9 cellular contexts compared by ENCODE assay signal in the genomic region with DNA sequence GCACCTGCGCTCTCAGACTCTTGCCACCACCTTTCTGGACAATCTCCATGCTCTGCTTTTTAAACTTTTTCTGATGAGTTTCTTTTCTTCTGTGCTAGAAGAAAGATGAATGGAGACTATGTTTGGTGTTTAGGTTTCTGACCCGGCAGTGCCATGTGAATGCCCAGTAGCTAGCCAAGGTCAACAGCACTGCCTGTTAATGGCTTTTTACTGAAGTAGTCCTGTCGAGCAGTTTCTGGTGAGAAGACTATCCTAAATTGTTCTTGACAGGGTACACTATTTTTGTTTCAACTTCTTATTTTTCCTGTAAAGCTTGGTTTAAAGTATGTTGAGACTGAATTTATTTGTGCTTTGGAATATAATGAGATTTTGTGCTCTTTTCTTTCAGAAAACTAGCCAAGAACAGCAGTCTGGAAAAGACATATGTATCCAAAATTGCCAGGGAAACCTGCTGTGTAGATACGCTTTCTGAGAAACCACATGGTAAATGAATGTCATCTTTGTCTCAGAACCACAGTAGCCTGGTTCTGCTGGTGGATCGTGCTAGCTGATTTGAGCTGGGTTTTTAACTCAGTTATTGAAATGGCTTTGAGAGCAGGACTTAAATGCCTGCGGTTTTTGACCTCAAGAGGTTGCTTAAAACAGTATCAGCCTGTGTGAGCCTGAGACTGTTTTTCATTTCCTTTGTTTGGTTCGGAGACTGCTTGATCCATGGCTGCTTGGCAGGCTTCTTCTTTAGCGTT. TPM values are rescaled to one million over a fixed set of nuclear protein-coding genes. Genes with fewer than 3 reads are reported as not detected.
DNase-seq lines count a peak whose midpoint lies in the region; ATAC-seq and TF ChIP-seq lines count a peak whose summit lies in the region.
"Had no signal": no experiment of that assay in that cellular context is flagged by ENCODE, and none has a peak within 500 bp of the region (broad histone marks: within the 10 kb centered on the region; RNA-seq: fewer than 3 reads in every experiment).

No MANE protein-coding gene starts in this region.

- peak; percentile 45 for DNase-seq in activated CD4-positive, alpha-beta T cell treated with anti-CD3 and anti-CD28 coated beads, Interleukin-2, amount 10 ng/mL, durations not matched to agents 7 days and 5 days
- DNase-seq in activated CD4-positive, alpha-beta T cell treated with anti-CD3 and anti-CD28 coated beads for 4 hours = no peak
- DNase-seq in KBM-7 = peak; percentile 28
- peak; percentile 94 for DNase-seq in astrocyte of the cerebellum (ENCODE audit: low read depth)
- no peak for DNase-seq in natural killer cell treated with Interleukin-12 subunit alpha and Interleukin-12 subunit beta and Interleukin-15 and Interleukin-18, amount 100 ng/mL, for 72 hours (ENCODE audit: low spot score)
- DNase-seq in WERI-Rb-1 = no peak
- no peak for DNase-seq in NCI-H1694 (lab: John Stamatoyannopoulos, UW)

- H3K4me1 Mint-ChIP-seq in activated CD4-positive, alpha-beta T cell treated with anti-CD3 and anti-CD28 coated beads, Interleukin-2, amount 10 ng/mL, durations not matched to agents 7 days and 5 days = peaks cover 67% of the 10 kb centered on the region
- peaks cover 82 to 84% of the 10 kb centered on the region in 2 donors for H3K4me1 Mint-ChIP-seq in natural killer cell treated with Interleukin-12 subunit alpha and Interleukin-12 subunit beta and Interleukin-15 and Interleukin-18, amount 100 ng/mL, for 72 hours (ENCODE audit: low read depth in 2 of 2)

- peak overlapping the region; percentile 72 for H3K27ac Mint-ChIP-seq in activated CD4-positive, alpha-beta T cell treated with anti-CD3 and anti-CD28 coated beads, Interleukin-2, amount 10 ng/mL, durations not matched to agents 7 days and 5 days
- peak overlapping the region; percentile 69 to 87 for H3K27ac Mint-ChIP-seq in natural killer cell treated with Interleukin-12 subunit alpha and Interleukin-12 subunit beta and Interleukin-15 and Interleukin-18, amount 100 ng/mL, for 72 hours

- no peaks in the 10 kb centered on the region for H3K27me3 Mint-ChIP-seq in activated CD4-positive, alpha-beta T cell treated with anti-CD3 and anti-CD28 coated beads, Interleukin-2, amount 10 ng/mL, durations not matched to agents 7 days and 5 days
- no peaks in the 10 kb centered on the region for H3K27me3 Mint-ChIP-seq in natural killer cell treated with Interleukin-12 subunit alpha and Interleukin-12 subunit beta and Interleukin-15 and Interleukin-18, amount 100 ng/mL, for 72 hours

- no peaks in the 10 kb centered on the region for H3K9me3 ChIP-seq in WERI-Rb-1 (ENCODE audit: severe bottlenecking)

- TF ChIP-seq CTCF in astrocyte of the cerebellum (IDR thresholded peaks at IDR 0.05; ENCODE audit: low read depth, low read length, missing control alignments) (no peak), WERI-Rb-1 (IDR thresholded peaks at IDR 0.05; ENCODE audit: low read depth, low read length) (no peak)

- no peaks in the 10 kb centered on the region for H3K9me3 Mint-ChIP-seq in activated CD4-positive, alpha-beta T cell treated with anti-CD3 and anti-CD28 coated beads, Interleukin-2, amount 10 ng/mL, durations not matched to agents 7 days and 5 days
- no peaks in the 10 kb centered on the region for H3K9me3 Mint-ChIP-seq in natural killer cell treated with Interleukin-12 subunit alpha and Interleukin-12 subunit beta and Interleukin-15 and Interleukin-18, amount 100 ng/mL, for 72 hours

- in situ Hi-C loops in KBM-7 (cut with MboI; ENCODE audit: low pct_unique_long_range_greater_than_20kb, low sequenced_read_pairs) (no loop called here), astrocyte of the cerebellum (cut with HindIII; ENCODE audit: low sequenced_read_pairs) (no loop called here)

- peak; percentile 78 to 86 for ATAC-seq in natural killer cell treated with Interleukin-12 subunit alpha and Interleukin-12 subunit beta and Interleukin-15 and Interleukin-18, amount 100 ng/mL, for 72 hours
- no peak for ATAC-seq in HG03280 (IDR thresholded peaks at IDR 0.05; ENCODE audit: unreplicated experiment)

- CTCF ChIA-PET in activated CD4-positive, alpha-beta T cell treated with anti-CD3 and anti-CD28 coated beads, Interleukin-2, amount 10 ng/mL, durations not matched to agents 7 days and 5 days (lab: Charles Lee) = interaction anchor here (0.7 to 3.7 kb wide), 6 partner anchors 9 to 151 kb away, joined by 3 to 18 read pairs (median 4); no protein-coding TSS in a partner anchor

- H3K27me3 ChIP-seq in WERI-Rb-1 (ENCODE audit: insufficient read depth, low read depth, severe bottlenecking) = no peaks in the 10 kb centered on the region

- H3K4me3 Mint-ChIP-seq in activated CD4-positive, alpha-beta T cell treated with anti-CD3 and anti-CD28 coated beads, Interleukin-2, amount 10 ng/mL, durations not matched to agents 7 days and 5 days = no peak overlapping the region
- peak overlapping the region; percentile 63 for H3K4me3 Mint-ChIP-seq in natural killer cell treated with Interleukin-12 subunit alpha and Interleukin-12 subunit beta and Interleukin-15 and Interleukin-18, amount 100 ng/mL, for 72 hours

- H3K4me3 ChIP-seq in astrocyte of the cerebellum (ENCODE audit: low read depth, low read length) (no peak overlapping the region), WERI-Rb-1 (ENCODE audit: low read depth, low read length) (no peak overlapping the region)

- H3K36me3 Mint-ChIP-seq in activated CD4-positive, alpha-beta T cell treated with anti-CD3 and anti-CD28 coated beads, Interleukin-2, amount 10 ng/mL, durations not matched to agents 7 days and 5 days (ENCODE audit: low read depth) = peaks cover 64% of the 10 kb centered on the region
- H3K36me3 Mint-ChIP-seq in natural killer cell treated with Interleukin-12 subunit alpha and Interleukin-12 subunit beta and Interleukin-15 and Interleukin-18, amount 100 ng/mL, for 72 hours = peaks cover 13% of the 10 kb centered on the region

- H3K36me3 ChIP-seq in WERI-Rb-1 = peaks cover 6% of the 10 kb centered on the region

- POLR2A ChIA-PET in activated CD4-positive, alpha-beta T cell treated with anti-CD3 and anti-CD28 coated beads, Interleukin-2, amount 10 ng/mL, durations not matched to agents 7 days and 5 days (lab: Charles Lee) = no interaction called here

- no peak overlapping the region for H3K27ac ChIP-seq in WERI-Rb-1
- H3K27ac ChIP-seq: parathyroid adenoma had no signal

RNA-seq across cellular contexts. Expression of a gene that starts 48.1 kb away (rescaled TPM):
- not detected for total RNA-seq in activated CD4-positive, alpha-beta T cell treated with anti-CD3 and anti-CD28 coated beads, Interleukin-2, amount 10 ng/mL, durations not matched to agents 7 days and 5 days
- total RNA-seq in natural killer cell treated with Interleukin-12 subunit alpha and Interleukin-12 subunit beta and Interleukin-15 and Interleukin-18, amount 100 ng/mL, for 72 hours = under 1 TPM; 0.24 to 0.33 TPM

Comparison
In these comparisons a context has a peak if more than half of its experiments do, and no peak if none do; other contexts are left out.
1. DNase-seq: peak in activated CD4-positive, alpha-beta T cell treated with anti-CD3 and anti-CD28 coated beads, Interleukin-2, amount 10 ng/mL, durations not matched to agents 7 days and 5 days (single experiment), KBM-7 (single experiment) and astrocyte of the cerebellum (single experiment); none in activated CD4-positive, alpha-beta T cell treated with anti-CD3 and anti-CD28 coated beads for 4 hours (0 of 2), natural killer cell treated with Interleukin-12 subunit alpha and Interleukin-12 subunit beta and Interleukin-15 and Interleukin-18, amount 100 ng/mL, for 72 hours (single experiment), WERI-Rb-1 (single experiment) and NCI-H1694 (single experiment).